In the genomic region with DNA sequence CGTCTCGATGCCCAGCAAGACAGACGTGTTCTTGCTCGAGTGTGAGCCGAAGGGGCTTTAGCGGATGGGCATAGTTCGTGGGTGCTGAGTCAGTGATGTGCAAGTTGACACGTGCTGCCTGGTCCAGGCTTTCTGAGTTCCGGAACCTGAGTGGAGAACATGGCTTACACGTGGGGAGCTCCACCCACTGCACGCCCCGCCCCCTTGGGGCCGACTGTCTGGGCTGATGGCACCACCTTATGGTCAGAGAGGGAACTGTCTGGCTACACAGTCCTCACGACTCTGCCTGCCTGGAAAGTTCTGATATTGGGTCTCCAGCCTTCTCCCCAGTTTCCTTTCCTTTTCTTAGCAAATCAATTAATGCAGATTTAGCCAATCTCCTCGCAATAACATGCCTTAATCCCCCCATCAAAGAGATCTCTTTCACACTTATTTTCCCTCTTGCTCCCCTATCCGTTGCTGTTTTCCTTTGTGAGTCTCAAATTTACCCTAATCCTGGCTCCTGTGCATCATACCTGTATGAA, we compare ENCODE assay signal across 8 cellular contexts. TPM values are rescaled to one million over a fixed set of nuclear protein-coding genes. Genes with fewer than 3 reads are reported as not detected.
DNase-seq lines count a peak whose midpoint lies in the region; ATAC-seq and TF ChIP-seq lines count a peak whose summit lies in the region.

No MANE protein-coding gene starts in this region.

- no peak for TF ChIP-seq EP300 in suprapubic skin (IDR thresholded peaks at IDR 0.05)

- TF ChIP-seq CTCF in PC-3 (conservative IDR thresholded peaks at IDR 0.05; ENCODE audit: low read depth, low read length) (peak; percentile 97), fibroblast of mammary gland (conservative IDR thresholded peaks at IDR 0.05; ENCODE audit: control insufficient read depth, insufficient read depth, low read depth, low read length) (peak; percentile 98), suprapubic skin (IDR thresholded peaks at IDR 0.05) (peak; percentile 91 to 96)

- H3K4me3 ChIP-seq in PC-3 (ENCODE audit: low read length) (no peak overlapping the region), fibroblast of mammary gland (ENCODE audit: control insufficient read depth, low read depth, low read length) (no peak overlapping the region), suprapubic skin (no peak overlapping the region)

- H3K4me2 ChIP-seq in PC-3 (ENCODE audit: low read length) = 0 out of 2 replicates have a peak overlapping the region, but pooled peaks have one; percentile 8

- H3K4me1 ChIP-seq in PC-3 (ENCODE audit: insufficient read depth, low read length) = peaks cover 41% of the 10 kb centered on the region
- peaks cover 30% of the 10 kb centered on the region for H3K4me1 ChIP-seq in suprapubic skin

- H4K20me1 ChIP-seq in PC-3 (ENCODE audit: low read length) = peaks cover 7% of the 10 kb centered on the region

- peaks cover 5% of the 10 kb centered on the region for H3K9me3 Mint-ChIP-seq in activated T-cell treated with anti-CD3 and anti-CD28 coated beads, Interleukin-2, amount 50 U/mL, for 24 hours

- H3K36me3 Mint-ChIP-seq in activated T-cell treated with anti-CD3 and anti-CD28 coated beads, Interleukin-2, amount 50 U/mL, for 24 hours (ENCODE audit: low read depth) = peaks cover 8% of the 10 kb centered on the region

- no peak overlapping the region for H3K27ac ChIP-seq in PC-3 (ENCODE audit: low read length)
- no peak overlapping the region for H3K27ac ChIP-seq in suprapubic skin

- POLR2A ChIA-PET in PC-3 (lab: Charles Lee; ENCODE audit: unreplicated experiment) = interaction anchor here (0.6 kb wide), 1 partner anchor 181 kb away, joined by 3 read pairs; no protein-coding TSS in a partner anchor

- H3K9me3 ChIP-seq in PC-3 (ENCODE audit: low read length) (no peaks in the 10 kb centered on the region), suprapubic skin (no peaks in the 10 kb centered on the region)

- H3K4me3 Mint-ChIP-seq in activated T-cell treated with anti-CD3 and anti-CD28 coated beads, Interleukin-2, amount 50 U/mL, for 24 hours = no peak overlapping the region

- H3K9ac ChIP-seq in PC-3 (ENCODE audit: low read length) = no peak overlapping the region

- no peak for TF ChIP-seq POLR2A in suprapubic skin (IDR thresholded peaks at IDR 0.05)

- H3K4me1 Mint-ChIP-seq in activated T-cell treated with anti-CD3 and anti-CD28 coated beads, Interleukin-2, amount 50 U/mL, for 24 hours (ENCODE audit: low read depth) = peaks cover 26% of the 10 kb centered on the region

- peaks cover 71% of the 10 kb centered on the region for H3K27me3 Mint-ChIP-seq in activated T-cell treated with anti-CD3 and anti-CD28 coated beads, Interleukin-2, amount 50 U/mL, for 24 hours

- no peak overlapping the region for H3K27ac Mint-ChIP-seq in activated T-cell treated with anti-CD3 and anti-CD28 coated beads, Interleukin-2, amount 50 U/mL, for 24 hours

- H3K36me3 ChIP-seq in PC-3 (ENCODE audit: low read depth, low read length) (no peaks in the 10 kb centered on the region), suprapubic skin (no peaks in the 10 kb centered on the region)

- peak overlapping the region; percentile 44; the same call in 1 of the 2 replicates for H2AFZ ChIP-seq in PC-3 (ENCODE audit: low read length)

- intact Hi-C loops in PC-3 (cut with micrococcal nuclease) = loop anchor here (1.0 to 5.0 kb wide), 5 partner anchors 38 to 284 kb away; a partner anchor contains a TSS

- DNase-seq in DMS 273 treated with DMSO at 0.1 percent for 48 hours (lab: John Stamatoyannopoulos, UW) (peak; percentile 39), HUDEP-2 (lab: John Stamatoyannopoulos, UW; ENCODE audit: unreplicated experiment in 76 of 76) (peak in 72 of 76 experiments; percentile 14 to 87 (median 69)), PC-3 (peak; percentile 95), fibroblast of mammary gland (ENCODE audit: low read depth) (peak; percentile 85), non-pigmented ciliary epithelial cell (ENCODE audit: low read depth) (peak; percentile 61), suprapubic skin (ENCODE audit: low spot score in 2 of 2) (peak; percentile 91 to 93)
- DNase-seq in activated T-cell treated with anti-CD3 and anti-CD28 coated beads, Interleukin-2, amount 50 U/mL, for 24 hours = peak; percentile 85

- no TSS peak for BruUV-seq in PC-3 (replicated peaks; lab: Mats Ljungman, UMichigan)

- peak; percentile 51 for ATAC-seq in GM21423 (IDR thresholded peaks at IDR 0.05; ENCODE audit: unreplicated experiment)
- peak; percentile 14 for ATAC-seq in PC-3

- no peaks in the 10 kb centered on the region for H3K9me2 ChIP-seq in PC-3 (replicated peaks; ENCODE audit: low read length)

- H3K27me3 ChIP-seq in PC-3 (ENCODE audit: low read length) (no peaks in the 10 kb centered on the region), suprapubic skin (peaks cover 47% of the 10 kb centered on the region)

- CTCF ChIA-PET in PC-3 (lab: Charles Lee) = interaction anchor here (0.5 to 1.0 kb wide), 5 partner anchors 36 to 284 kb away, joined by 3 to 9 read pairs (median 4); a partner anchor contains a TSS

- H3F3A ChIP-seq in PC-3 (ENCODE audit: low read length, unreplicated experiment) = peaks cover 5% of the 10 kb centered on the region

- 30% methylated on average over 16 of the region's 16 CpGs for WGBS in suprapubic skin

- H3K79me2 ChIP-seq in PC-3 (ENCODE audit: low read length) = peaks cover 13% of the 10 kb centered on the region

RNA-seq across cellular contexts. Expression of a gene that starts 3.8 kb away (rescaled TPM):
- 99.9 and 182 TPM in 2 replicates for total RNA-seq in PC-3 (2014; rRNA removed)
- total RNA-seq in suprapubic skin = 1 to 10 TPM in 3 of 4 donors, under 1 TPM in 1; 0.72 to 7.6 (median 5.7) TPM

Comparison
In these comparisons a context has a peak if more than half of its experiments do, and no peak if none do; other contexts are left out.
1. DNase-seq: peak in every context shown above with its lines; median percentile 95 in PC-3; 92 in suprapubic skin; 85 in activated T-cell treated with anti-CD3 and anti-CD28 coated beads, Interleukin-2, amount 50 U/mL, for 24 hours; 85 in fibroblast of mammary gland; 69 in HUDEP-2; 61 in non-pigmented ciliary epithelial cell; 39 in DMS 273 treated with DMSO at 0.1 percent for 48 hours.
2. RNA of a gene that starts 3.8 kb away (total RNA-seq): 99.9 to 182 TPM in PC-3; 0.72 to 7.6 TPM in suprapubic skin; every median in the first group is over 10 times any median in the second.
3. Peak in every context shown above with its lines, with median percentiles within 50 percentile points of each other: CTCF ChIP-seq.